In genomic region chr17:8294361-8294760, GRCh38 we compare ENCODE assay signal across 8 cellular contexts. TPM values are rescaled to one million over a fixed set of nuclear protein-coding genes. Genes with fewer than 3 reads are reported as not detected.
A peak's percentile ranks its signal among the peaks of the same experiment; 100 is the strongest.
DNase-seq lines count a peak whose midpoint lies in the region; ATAC-seq and TF ChIP-seq lines count a peak whose summit lies in the region.

No MANE protein-coding gene starts in this region.

- intact Hi-C loops in stomach (cut with DNase I; ENCODE audit: low total_unique reads) (no loop called here), adrenal gland (cut with DNase I) (loop anchor here in 1 of 2 donors (5.0 kb wide), 1 partner anchor 42 kb away; no protein-coding TSS in a partner anchor)

- H3K27ac Mint-ChIP-seq in activated T-cell treated with anti-CD3 and anti-CD28 coated beads, Interleukin-2, amount 50 U/mL, for 72 hours = peak overlapping the region; percentile 58
- H3K27ac Mint-ChIP-seq in activated CD4-positive, alpha-beta memory T cell treated with anti-CD3 and anti-CD28 coated beads, Interleukin-2, amount 10 ng/mL, durations not matched to agents 7 days and 5 days = peak overlapping the region; percentile 83

- H3K9me3 Mint-ChIP-seq in activated T-cell treated with anti-CD3 and anti-CD28 coated beads, Interleukin-2, amount 50 U/mL, for 72 hours = peaks cover 0 to 2% of the 10 kb centered on the region in 2 donors
- H3K9me3 Mint-ChIP-seq in activated CD4-positive, alpha-beta memory T cell treated with anti-CD3 and anti-CD28 coated beads, Interleukin-2, amount 10 ng/mL, durations not matched to agents 7 days and 5 days = no peaks in the 10 kb centered on the region

- TF ChIP-seq CTCF in stomach (IDR thresholded peaks at IDR 0.05) = no peak
- TF ChIP-seq CTCF in adrenal gland (IDR thresholded peaks at IDR 0.05) = no peak

- CTCF ChIA-PET in activated CD4-positive, alpha-beta memory T cell treated with anti-CD3 and anti-CD28 coated beads, Interleukin-2, amount 10 ng/mL, durations not matched to agents 7 days and 5 days (lab: Charles Lee) = interaction anchor here (1.2 to 2.6 kb wide), 8 partner anchors 12 to 233 kb away, joined by 3 to 22 read pairs (median 8); partner anchors contain the start of genes CTC1 and PFAS

- in situ Hi-C loops in HAP-1 (cut with MboI; ENCODE audit: low sequenced_read_pairs) = no loop called here

- H3K36me3 ChIP-seq in iPS-20b (ENCODE audit: insufficient read depth, low read depth, low read length) (no peaks in the 10 kb centered on the region), stomach (peaks cover 0 to 10% (median 0%) of the 10 kb centered on the region in 4 donors), HAP-1 (replicated peaks) (no peaks in the 10 kb centered on the region; the same call in 1 of the 2 replicates), adrenal gland (replicated peaks in 1 of 2) (no peaks in the 10 kb centered on the region)

- no peaks in the 10 kb centered on the region for H3K27me3 Mint-ChIP-seq in activated T-cell treated with anti-CD3 and anti-CD28 coated beads, Interleukin-2, amount 50 U/mL, for 72 hours (ENCODE audit: low read depth)
- no peaks in the 10 kb centered on the region for H3K27me3 Mint-ChIP-seq in activated CD4-positive, alpha-beta memory T cell treated with anti-CD3 and anti-CD28 coated beads, Interleukin-2, amount 10 ng/mL, durations not matched to agents 7 days and 5 days

- TF ChIP-seq EP300 in stomach (IDR thresholded peaks at IDR 0.05) = no peak

- TF ChIP-seq POLR2A in stomach (IDR thresholded peaks at IDR 0.05) = no peak
- TF ChIP-seq POLR2A in adrenal gland (IDR thresholded peaks at IDR 0.05) = no peak

- H3K9me3 ChIP-seq in iPS-20b (ENCODE audit: insufficient read depth, low read depth, low read length) = no peaks in the 10 kb centered on the region
- H3K9me3 ChIP-seq in stomach = no peaks in the 10 kb centered on the region
- no peaks in the 10 kb centered on the region for H3K9me3 ChIP-seq in HAP-1
- no peaks in the 10 kb centered on the region for H3K9me3 ChIP-seq in adrenal gland (replicated peaks in 1 of 3)

- H3K4me1 ChIP-seq in iPS-20b (ENCODE audit: insufficient read depth, low read length) (peaks cover 3% of the 10 kb centered on the region), stomach (peaks cover 8 to 43% (median 25%) of the 10 kb centered on the region in 4 donors), HAP-1 (peaks cover 20% of the 10 kb centered on the region), adrenal gland (replicated peaks in 1 of 2) (peaks cover 7 to 11% of the 10 kb centered on the region in 2 donors)

- H3K4me3 Mint-ChIP-seq in activated T-cell treated with anti-CD3 and anti-CD28 coated beads, Interleukin-2, amount 50 U/mL, for 72 hours = peak overlapping the region; percentile 86 to 93
- peak overlapping the region; percentile 89 for H3K4me3 Mint-ChIP-seq in activated CD4-positive, alpha-beta memory T cell treated with anti-CD3 and anti-CD28 coated beads, Interleukin-2, amount 10 ng/mL, durations not matched to agents 7 days and 5 days

- DNase-seq in activated T-cell treated with anti-CD3 and anti-CD28 coated beads, Interleukin-2, amount 50 U/mL, for 72 hours = no peak
- no peak for DNase-seq in activated T-cell treated with anti-CD3 and anti-CD28 coated beads for 4 hours
- DNase-seq in activated CD4-positive, alpha-beta memory T cell treated with anti-CD3 and anti-CD28 coated beads, Interleukin-2, amount 10 ng/mL, durations not matched to agents 7 days and 5 days = no peak
- DNase-seq in stomach = no peak
- DNase-seq in mesenteric fat pad (ENCODE audit: low spot score) = no peak
- DNase-seq in HAP-1 (ENCODE audit: low spot score in 2 of 2) = no peak
- no peak for DNase-seq in adrenal gland

- 0 out of 2 replicates have a peak overlapping the region, but pooled peaks have one; percentile 67 for H3K4me3 ChIP-seq in iPS-20b (ENCODE audit: low read length)
- H3K4me3 ChIP-seq in stomach = peak overlapping the region in 3 of 4 donors; percentile 55 to 66 (median 59)
- H3K4me3 ChIP-seq in HAP-1 = no peak overlapping the region
- H3K4me3 ChIP-seq in adrenal gland = no peak overlapping the region

- peaks cover 3 to 5% of the 10 kb centered on the region in 2 donors for H3K36me3 Mint-ChIP-seq in activated T-cell treated with anti-CD3 and anti-CD28 coated beads, Interleukin-2, amount 50 U/mL, for 72 hours (ENCODE audit: insufficient read depth in 2 of 2)
- H3K36me3 Mint-ChIP-seq in activated CD4-positive, alpha-beta memory T cell treated with anti-CD3 and anti-CD28 coated beads, Interleukin-2, amount 10 ng/mL, durations not matched to agents 7 days and 5 days (ENCODE audit: low read depth) = peaks cover 17% of the 10 kb centered on the region

- H3K27me3 ChIP-seq in iPS-20b (ENCODE audit: insufficient read depth, low read length) (no peaks in the 10 kb centered on the region), stomach (no peaks in the 10 kb centered on the region), HAP-1 (ENCODE audit: low read depth) (no peaks in the 10 kb centered on the region), adrenal gland (no peaks in the 10 kb centered on the region)

- WGBS in stomach, 5 donors = 90 to 100% (median 94%) methylated on average over 4 to 9 of the region's 9 CpGs
- 88 to 91% (median 90%) methylated on average over 3 to 9 of the region's 9 CpGs for WGBS in adrenal gland, 4 donors

- H3K27ac ChIP-seq in iPS-20b (ENCODE audit: low read length) = no peak overlapping the region
- H3K27ac ChIP-seq in stomach = peak overlapping the region in 3 of 5 donors; percentile 92 to 97 (median 93)
- peak overlapping the region in 2 of 5 donors; percentile 92 to 95 for H3K27ac ChIP-seq in adrenal gland

- H3K4me1 Mint-ChIP-seq in activated T-cell treated with anti-CD3 and anti-CD28 coated beads, Interleukin-2, amount 50 U/mL, for 72 hours (ENCODE audit: low read depth) = peaks cover 23% of the 10 kb centered on the region
- H3K4me1 Mint-ChIP-seq in activated CD4-positive, alpha-beta memory T cell treated with anti-CD3 and anti-CD28 coated beads, Interleukin-2, amount 10 ng/mL, durations not matched to agents 7 days and 5 days = peaks cover 58% of the 10 kb centered on the region

- POLR2A ChIA-PET in activated CD4-positive, alpha-beta memory T cell treated with anti-CD3 and anti-CD28 coated beads, Interleukin-2, amount 10 ng/mL, durations not matched to agents 7 days and 5 days (lab: Charles Lee) = interaction anchor here (1.1 to 4.7 kb wide), 12 partner anchors 46 to 607 kb away, joined by 3 to 132 read pairs (median 14); partner anchors contain the start of genes AURKB, CTC1, PFAS and TP53

- peak overlapping the region; percentile 43; the same call in 1 of the 2 replicates for H3K9ac ChIP-seq in iPS-20b (ENCODE audit: low read depth, low read length)

- ATAC-seq in activated T-cell treated with anti-CD3 and anti-CD28 coated beads, Interleukin-2, amount 50 U/mL, for 72 hours (replicated peaks in 1 of 2) = no peak

RNA-seq across cellular contexts. Expression of gene SLC25A35, which starts 0.8 kb away (rescaled TPM):
- 1 to 10 TPM; 5.3 to 6.1 TPM for total RNA-seq in activated T-cell treated with anti-CD3 and anti-CD28 coated beads, Interleukin-2, amount 50 U/mL, for 72 hours
- 10 to 100 TPM; 11.8 to 12.0 TPM for total RNA-seq in activated CD4-positive, alpha-beta memory T cell treated with anti-CD3 and anti-CD28 coated beads, Interleukin-2, amount 10 ng/mL, durations not matched to agents 7 days and 5 days
- total RNA-seq in stomach = 10 to 100 TPM in 1 of 5 donors, 1 to 10 TPM in 2, under 1 TPM in 1, not detected in 1; 0.55 to 25.9 (median 4.8) TPM
- polyA plus RNA-seq in stomach = 1 to 10 TPM; 4.0 to 7.3 (median 4.4) TPM
- total RNA-seq in mesenteric fat pad = 3.9 TPM
- 10 to 100 TPM in 1 of 8 donors, 1 to 10 TPM in 7; 1.6 to 12.6 (median 4.3) TPM for total RNA-seq in adrenal gland
- polyA plus RNA-seq in adrenal gland = 10 to 100 TPM in 2 of 3 donors, 1 to 10 TPM in 1; 7.4 to 22.8 (median 12.2) TPM

RNA-seq across cellular contexts. Expression of gene RANGRF, which starts 5.9 kb away (rescaled TPM):
- 10 to 100 TPM; 59.2 to 73.8 TPM for total RNA-seq in activated T-cell treated with anti-CD3 and anti-CD28 coated beads, Interleukin-2, amount 50 U/mL, for 72 hours
- total RNA-seq in activated CD4-positive, alpha-beta memory T cell treated with anti-CD3 and anti-CD28 coated beads, Interleukin-2, amount 10 ng/mL, durations not matched to agents 7 days and 5 days = 10 to 100 TPM; 45.4 to 49.4 TPM
- 10 to 100 TPM in 1 of 5 donors, 1 to 10 TPM in 3, not detected in 1; 2.9 to 25.4 (median 7.6) TPM for total RNA-seq in stomach
- 10 to 100 TPM; 48.5 to 59.2 (median 54.1) TPM for polyA plus RNA-seq in stomach
- 20.8 TPM for total RNA-seq in mesenteric fat pad
- 10 to 100 TPM; 18.8 to 30.2 (median 24.6) TPM for total RNA-seq in adrenal gland
- 10 to 100 TPM; 24.5 to 46.9 (median 41.4) TPM for polyA plus RNA-seq in adrenal gland

RNA-seq across cellular contexts. Expression of gene ARHGEF15, which starts 15.7 kb away (rescaled TPM):
- total RNA-seq in activated T-cell treated with anti-CD3 and anti-CD28 coated beads, Interleukin-2, amount 50 U/mL, for 72 hours = not detected
- total RNA-seq in activated CD4-positive, alpha-beta memory T cell treated with anti-CD3 and anti-CD28 coated beads, Interleukin-2, amount 10 ng/mL, durations not matched to agents 7 days and 5 days = not detected
- 100 to 1,000 TPM in 1 of 5 donors, 10 to 100 TPM in 2, 1 to 10 TPM in 2; 2.4 to 263 (median 11.0) TPM for total RNA-seq in stomach
- 1 to 10 TPM; 2.8 to 5.7 (median 3.8) TPM for polyA plus RNA-seq in stomach
- total RNA-seq in mesenteric fat pad = 71.8 TPM
- 10 to 100 TPM in 4 of 8 donors, 1 to 10 TPM in 4; 1.8 to 14.4 (median 9.7) TPM for total RNA-seq in adrenal gland
- 10 to 100 TPM in 2 of 3 donors, 1 to 10 TPM in 1; 4.8 to 68.0 (median 15.9) TPM for polyA plus RNA-seq in adrenal gland

RNA-seq across cellular contexts. Expression of gene PFAS, which starts 45.3 kb away (rescaled TPM):
- 10 to 100 TPM; 59.9 to 72.2 TPM for total RNA-seq in activated T-cell treated with anti-CD3 and anti-CD28 coated beads, Interleukin-2, amount 50 U/mL, for 72 hours
- 10 to 100 TPM; 43.6 to 45.9 TPM for total RNA-seq in activated CD4-positive, alpha-beta memory T cell treated with anti-CD3 and anti-CD28 coated beads, Interleukin-2, amount 10 ng/mL, durations not matched to agents 7 days and 5 days
- 10 to 100 TPM in 4 of 5 donors, 1 to 10 TPM in 1; 5.9 to 68.7 (median 25.3) TPM for total RNA-seq in stomach
- 10 to 100 TPM in 1 of 3 donors, 1 to 10 TPM in 2; 4.6 to 10.2 (median 6.3) TPM for polyA plus RNA-seq in stomach
- total RNA-seq in mesenteric fat pad = 39.2 TPM
- 10 to 100 TPM in 7 of 8 donors, 1 to 10 TPM in 1; 9.7 to 53.6 (median 28.2) TPM for total RNA-seq in adrenal gland
- 10 to 100 TPM; 15.6 to 28.6 (median 18.0) TPM for polyA plus RNA-seq in adrenal gland

RNA-seq across cellular contexts. Expression of gene ODF4, which starts 45.3 kb away (rescaled TPM):
- total RNA-seq in activated T-cell treated with anti-CD3 and anti-CD28 coated beads, Interleukin-2, amount 50 U/mL, for 72 hours = not detected
- not detected for total RNA-seq in activated CD4-positive, alpha-beta memory T cell treated with anti-CD3 and anti-CD28 coated beads, Interleukin-2, amount 10 ng/mL, durations not matched to agents 7 days and 5 days
- total RNA-seq in stomach = not detected
- polyA plus RNA-seq in stomach = not detected
- total RNA-seq in mesenteric fat pad = not detected
- not detected for total RNA-seq in adrenal gland
- not detected for polyA plus RNA-seq in adrenal gland

Comparison
In these comparisons a context has a peak if more than half of its experiments do, and no peak if none do; other contexts are left out.
1. H3K4me3 ChIP-seq: peak in iPS-20b (single experiment) and stomach (3 of 4); none in HAP-1 (single experiment) and adrenal gland (0 of 4).